In genomic region chr20:62928246-62928939, GRCh38 we compare ENCODE assay signal across 1 cellular context.
TF ChIP-seq lines count a peak whose summit lies in the region.

No MANE protein-coding gene starts in this region.

TF ChIP-seq in HCT116, 20 proteins besides CTCF, POLR2A, EP300 and RAD21 (continued from another document):
- no peak for TF ChIP-seq ZBTB33 (IDR thresholded peaks at IDR 0.05; ENCODE audit: extremely low read depth, insufficient replicate concordance, low read length)
- TF ChIP-seq CBX3 (IDR thresholded peaks at IDR 0.05; ENCODE audit: low read depth): no peak
- no peak for TF ChIP-seq SRF (IDR thresholded peaks at IDR 0.05; ENCODE audit: low read depth)
- no peak for TF ChIP-seq YY1 (IDR thresholded peaks at IDR 0.05; ENCODE audit: extremely low read depth, insufficient replicate concordance, low read depth, low read length)
- no peak for TF ChIP-seq EZH2phosphoT487 (IDR thresholded peaks at IDR 0.05; ENCODE audit: borderline replicate concordance)
- no peak for TF ChIP-seq EGR1 (IDR thresholded peaks at IDR 0.05; ENCODE audit: low read depth)
- TF ChIP-seq FOSL1 (IDR thresholded peaks at IDR 0.05; ENCODE audit: low read depth): no peak
- no peak for TF ChIP-seq EZH2 (IDR thresholded peaks at IDR 0.05)
- TF ChIP-seq MAX (IDR thresholded peaks at IDR 0.05): no peak
